ENCODE assay signal across 2 cellular contexts in the genomic region with DNA sequence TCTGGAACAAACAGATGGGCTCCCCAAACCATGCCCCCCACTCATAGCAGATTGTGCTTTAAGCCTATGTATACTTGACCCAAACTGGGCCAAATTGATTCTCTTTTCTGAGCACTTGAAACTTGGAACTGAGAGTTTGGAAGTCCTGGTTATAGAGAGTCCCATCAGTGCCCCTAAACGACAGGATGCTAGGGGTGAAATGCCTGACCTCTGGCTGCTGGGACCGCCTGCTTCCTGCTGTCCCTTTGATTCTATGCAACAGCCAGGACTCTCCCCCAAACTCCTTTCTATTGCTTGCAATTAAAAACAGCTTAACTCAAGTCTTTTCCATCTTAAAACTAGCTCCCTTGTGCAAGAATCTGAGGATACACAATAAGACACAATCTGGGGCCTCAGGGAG.
TF ChIP-seq lines count a peak whose summit lies in the region.

No MANE protein-coding gene starts in this region.

TF ChIP-seq in liver, 16 proteins besides CTCF, POLR2A, EP300 and RAD21:
- TF ChIP-seq GABPA (IDR thresholded peaks at IDR 0.05 in 1 of 2, conservative IDR thresholded peaks at IDR 0.05 in 1 of 2) (no peak), JUND (IDR thresholded peaks at IDR 0.05) (no peak), NR2F2 (IDR thresholded peaks at IDR 0.05) (peak; percentile 91), SP1 (IDR thresholded peaks at IDR 0.05) (peak; percentile 21)

TF ChIP-seq in HepG2, 621 proteins besides CTCF, POLR2A, EP300 and RAD21:
- no peak for TF ChIP-seq BHLHE40 (IDR thresholded peaks at IDR 0.05; ENCODE audit: low read length)
- no peak for TF ChIP-seq DMAP1 (CRISPR knock-in tag; IDR thresholded peaks at IDR 0.05)
- no peak for TF ChIP-seq AGO2 (optimal IDR thresholded peaks at IDR 0.05; ENCODE audit: low read depth, low read length)
- TF ChIP-seq ZNF567 (CRISPR knock-in tag; IDR thresholded peaks at IDR 0.05; ENCODE audit: borderline replicate concordance), result no peak
- TF ChIP-seq ARNT2 (CRISPR knock-in tag; IDR thresholded peaks at IDR 0.05; ENCODE audit: low read depth), result no peak
- TF ChIP-seq ZSCAN12 (CRISPR knock-in tag; IDR thresholded peaks at IDR 0.05), result no peak
- no peak for TF ChIP-seq GPN1 (CRISPR knock-in tag; IDR thresholded peaks at IDR 0.05; ENCODE audit: borderline replicate concordance)
- no peak for TF ChIP-seq ZNF777 (CRISPR knock-in tag; IDR thresholded peaks at IDR 0.05)
- TF ChIP-seq ZNF678 (CRISPR knock-in tag; IDR thresholded peaks at IDR 0.05), result no peak
- TF ChIP-seq ARID2 (CRISPR knock-in tag; IDR thresholded peaks at IDR 0.05; ENCODE audit: borderline replicate concordance), result no peak
- no peak for TF ChIP-seq PAF1 (CRISPR knock-in tag; IDR thresholded peaks at IDR 0.05)
- no peak for TF ChIP-seq ATM (IDR thresholded peaks at IDR 0.05; ENCODE audit: borderline replicate concordance)
- TF ChIP-seq TEAD2 (CRISPR knock-in tag; IDR thresholded peaks at IDR 0.05), result no peak
- TF ChIP-seq, protein P1, sequence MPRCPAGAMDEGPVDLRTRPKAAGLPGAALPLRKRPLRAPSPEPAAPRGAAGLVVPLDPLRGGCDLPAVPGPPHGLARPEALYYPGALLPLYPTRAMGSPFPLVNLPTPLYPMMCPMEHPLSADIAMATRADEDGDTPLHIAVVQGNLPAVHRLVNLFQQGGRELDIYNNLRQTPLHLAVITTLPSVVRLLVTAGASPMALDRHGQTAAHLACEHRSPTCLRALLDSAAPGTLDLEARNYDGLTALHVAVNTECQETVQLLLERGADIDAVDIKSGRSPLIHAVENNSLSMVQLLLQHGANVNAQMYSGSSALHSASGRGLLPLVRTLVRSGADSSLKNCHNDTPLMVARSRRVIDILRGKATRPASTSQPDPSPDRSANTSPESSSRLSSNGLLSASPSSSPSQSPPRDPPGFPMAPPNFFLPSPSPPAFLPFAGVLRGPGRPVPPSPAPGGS (CRISPR knock-in tag; IDR thresholded peaks at IDR 0.05), result no peak
